ENCODE assay signal across 19 cellular contexts in genomic region chr7:111929258-111929657, GRCh38.
A peak's percentile ranks its signal among the peaks of the same experiment; 100 is the strongest.
DNase-seq lines count a peak whose midpoint lies in the region; ATAC-seq, FAIRE-seq and TF ChIP-seq lines count a peak whose summit lies in the region.
"Had no signal": no experiment of that assay in that cellular context is flagged by ENCODE, and none has a peak within 500 bp of the region (broad histone marks: within the 10 kb centered on the region; RNA-seq: fewer than 3 reads in every experiment).

No MANE protein-coding gene starts in this region.

- no peak overlapping the region for H3K9ac ChIP-seq in PC-3 (ENCODE audit: low read length)
- no peak overlapping the region for H3K9ac ChIP-seq in endodermal cell (ENCODE audit: extremely low read depth, low read length, poor library complexity, severe bottlenecking)

- no peaks in the 10 kb centered on the region for H3K9me2 ChIP-seq in PC-3 (replicated peaks; ENCODE audit: low read length)

- no peak overlapping the region for H2AFZ ChIP-seq in PC-3 (ENCODE audit: low read length)

- POLR2A ChIA-PET in PC-3 (lab: Charles Lee; ENCODE audit: unreplicated experiment), result no interaction called here

- H3F3A ChIP-seq in PC-3 (ENCODE audit: low read length, unreplicated experiment), result no peaks in the 10 kb centered on the region

- no peak overlapping the region for H3K4me3 ChIP-seq in PC-3 (ENCODE audit: low read length)
- no peak overlapping the region for H3K4me3 ChIP-seq in endodermal cell (ENCODE audit: low read length)
- H3K4me3 ChIP-seq: SJSA1 had no signal

- no peak overlapping the region for H3K27ac Mint-ChIP-seq in endodermal cell
- H3K27ac Mint-ChIP-seq: B cell; CD4-positive, alpha-beta memory T cell had no signal

- H3K36me3 ChIP-seq in PC-3 (ENCODE audit: low read depth, low read length) (no peaks in the 10 kb centered on the region; the same call in 1 of the 2 replicates), endodermal cell (ENCODE audit: control insufficient read depth, insufficient read depth, low read length) (no peaks in the 10 kb centered on the region)
- H3K36me3 ChIP-seq: SJSA1 had no signal

- H3K4me3 Mint-ChIP-seq in endodermal cell, result no peak overlapping the region
- H3K4me3 Mint-ChIP-seq: B cell; CD4-positive, alpha-beta memory T cell had no signal

- DNase-seq in H54 (ENCODE audit: insufficient read length, low spot score), result no peak
- DNase-seq in PC-3, result no peak
- DNase-seq in endodermal cell, result no peak
- DNase-seq in anterior cingulate cortex (lab: John Stamatoyannopoulos, UW), result no peak
- no peak for DNase-seq in sciatic nerve (ENCODE audit: low spot score)
- DNase-seq: CD4-positive, alpha-beta memory T cell; KG1; NCI-H1105 treated with DMSO at 0.1 percent for 48 hours; NCI-H187; NCI-H446; NCI-H748 treated with DMSO at 0.1 percent for 48 hours; T-helper 1 cell had no signal

- BruUV-seq in PC-3 (replicated peaks; lab: Mats Ljungman, UMichigan), result no TSS peak

- H3K79me2 ChIP-seq in PC-3 (ENCODE audit: low read length), result no peaks in the 10 kb centered on the region

- no peak overlapping the region for H3K4me2 ChIP-seq in PC-3 (ENCODE audit: low read length)

- H3K9me3 ChIP-seq in PC-3 (ENCODE audit: low read length) (no peaks in the 10 kb centered on the region), endodermal cell (ENCODE audit: control insufficient read depth, low read length) (no peaks in the 10 kb centered on the region)

- intact Hi-C loops in PC-3 (cut with micrococcal nuclease) (loop anchor here (10.0 kb wide), 1 partner anchor 486 kb away; no protein-coding TSS in a partner anchor), sciatic nerve (cut with DNase I) (no loop called here)

- no peaks in the 10 kb centered on the region for H3K27me3 ChIP-seq in PC-3 (ENCODE audit: low read length)
- no peaks in the 10 kb centered on the region for H3K27me3 ChIP-seq in endodermal cell (ENCODE audit: control insufficient read depth, insufficient read depth, low read length, poor library complexity, severe bottlenecking)
- H3K27me3 ChIP-seq: SJSA1 had no signal

- H3K4me1 Mint-ChIP-seq in endodermal cell, result peaks cover 27% of the 10 kb centered on the region
- H3K4me1 Mint-ChIP-seq: B cell; CD4-positive, alpha-beta memory T cell had no signal

- H3K27ac ChIP-seq in PC-3 (ENCODE audit: low read length), result no peak overlapping the region
- H3K27ac ChIP-seq in endodermal cell (ENCODE audit: low read depth, low read length), result no peak overlapping the region
- H3K27ac ChIP-seq: HL-60, SJSA1 had no signal

- no peak for TF ChIP-seq POLR2A in H54 (IDR thresholded peaks at IDR 0.05; ENCODE audit: low read depth, low read length)

- TF ChIP-seq CTCF in PC-3 (conservative IDR thresholded peaks at IDR 0.05; ENCODE audit: low read depth, low read length) (peak; percentile 43; the same call in 1 of the 2 replicates), endodermal cell (conservative IDR thresholded peaks at IDR 0.05) (peak; percentile 19)

- H3K9me3 Mint-ChIP-seq in endodermal cell, result no peaks in the 10 kb centered on the region

- H3K27me3 Mint-ChIP-seq in endodermal cell (ENCODE audit: insufficient read depth), result no peaks in the 10 kb centered on the region
- H3K27me3 Mint-ChIP-seq: CD4-positive, alpha-beta memory T cell had no signal

- CTCF ChIA-PET in PC-3 (lab: Charles Lee), result no interaction called here

- peaks cover 5% of the 10 kb centered on the region for H3K36me3 Mint-ChIP-seq in endodermal cell (ENCODE audit: low read depth)
- H3K36me3 Mint-ChIP-seq: CD4-positive, alpha-beta memory T cell had no signal

- no peaks in the 10 kb centered on the region for H4K20me1 ChIP-seq in PC-3 (ENCODE audit: low read length)

- H3K4me1 ChIP-seq in PC-3 (ENCODE audit: insufficient read depth, low read length), result peaks cover 21% of the 10 kb centered on the region
- peaks cover 2% of the 10 kb centered on the region for H3K4me1 ChIP-seq in endodermal cell (ENCODE audit: control insufficient read depth, insufficient read depth, low read length)
- H3K4me1 ChIP-seq: SJSA1 had no signal

- FAIRE-seq in A204.1 (lab: Jason Lieb, UNC) (peak; percentile 59), H54 (lab: Jason Lieb, UNC) (peak; percentile 15)
- FAIRE-seq: D721Med had no signal

- ATAC-seq in PC-3 (no peak), sciatic nerve (no peak), GM21360 (IDR thresholded peaks at IDR 0.05; ENCODE audit: unreplicated experiment) (no peak), GM18498 (IDR thresholded peaks at IDR 0.05; ENCODE audit: unreplicated experiment) (no peak)
